In the genomic region with DNA sequence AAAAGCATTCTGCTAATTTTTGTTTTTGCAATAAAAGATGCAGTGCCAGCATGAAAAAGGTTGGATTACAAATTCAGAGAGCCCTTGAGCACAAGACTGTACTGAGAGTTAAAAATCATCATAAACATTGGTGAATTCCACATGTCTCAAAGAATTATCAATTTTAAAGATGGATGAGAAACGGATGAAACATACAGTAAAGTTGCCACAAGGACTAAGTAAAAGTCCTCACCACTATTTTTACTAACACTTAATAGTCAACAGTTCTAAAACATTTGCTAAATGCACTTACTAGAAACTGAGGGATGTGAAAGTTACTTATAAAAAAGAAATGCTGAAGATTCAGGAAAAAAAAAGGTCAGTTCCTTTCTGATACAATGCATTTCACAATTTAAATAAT, we compare ENCODE assay signal across 25 cellular contexts. TPM values are rescaled to one million over a fixed set of nuclear protein-coding genes. Genes with fewer than 3 reads are reported as not detected.
DNase-seq lines count a peak whose midpoint lies in the region; ATAC-seq and TF ChIP-seq lines count a peak whose summit lies in the region.
"Had no signal": no experiment of that assay in that cellular context is flagged by ENCODE, and none has a peak within 500 bp of the region (broad histone marks: within the 10 kb centered on the region; RNA-seq: fewer than 3 reads in every experiment).

No MANE protein-coding gene starts in this region.

- H3K4me3 ChIP-seq in DND-41 (ENCODE audit: low read depth in 1 of 2, low read length in 2 of 2) (no peak overlapping the region), PC-3 (ENCODE audit: low read length) (no peak overlapping the region), osteoblast (ENCODE audit: insufficient read depth, low read length) (no peak overlapping the region), foreskin fibroblast (ENCODE audit: low read depth in 1 of 2, low read length in 2 of 2) (no peak overlapping the region)
- H3K4me3 ChIP-seq: Peyer's patch had no signal

- peaks cover 13% of the 10 kb centered on the region for H3K9me3 ChIP-seq in DND-41 (ENCODE audit: insufficient read depth, low read length, severe bottlenecking)
- peaks cover 20% of the 10 kb centered on the region for H3K9me3 ChIP-seq in PC-3 (ENCODE audit: low read length)
- peaks cover 3% of the 10 kb centered on the region for H3K9me3 ChIP-seq in osteoblast (ENCODE audit: low read depth, low read length)

- H3K4me1 Mint-ChIP-seq in HFFc6 (ENCODE audit: low read depth): peaks cover 23% of the 10 kb centered on the region

- H3K27ac ChIP-seq in DND-41 (ENCODE audit: low read length) (no peak overlapping the region), PC-3 (ENCODE audit: low read length) (no peak overlapping the region), osteoblast (ENCODE audit: low read depth, low read length) (no peak overlapping the region)
- H3K27ac ChIP-seq: Peyer's patch had no signal

- H3K4me3 Mint-ChIP-seq in HFFc6: peak overlapping the region; percentile 69; the same call in 1 of the 2 replicates
- H3K4me3 Mint-ChIP-seq: CD14-positive monocyte; CD8-positive, alpha-beta memory T cell had no signal

- H3K9ac ChIP-seq in DND-41 (ENCODE audit: low read depth, low read length) (no peak overlapping the region), PC-3 (ENCODE audit: low read length) (no peak overlapping the region)

- no TSS peak for BruUV-seq in PC-3 (replicated peaks; lab: Mats Ljungman, UMichigan)

- H3K27me3 ChIP-seq in DND-41 (ENCODE audit: insufficient read depth, low read length, poor library complexity) (peaks cover 4% of the 10 kb centered on the region), PC-3 (ENCODE audit: low read length) (no peaks in the 10 kb centered on the region), osteoblast (ENCODE audit: insufficient read depth, low read length) (peaks cover 8% of the 10 kb centered on the region)
- H3K27me3 ChIP-seq: BE2C, Peyer's patch had no signal

- POLR2A ChIA-PET in PC-3 (lab: Charles Lee; ENCODE audit: unreplicated experiment): no interaction called here

- no peaks in the 10 kb centered on the region for H3K9me2 ChIP-seq in PC-3 (replicated peaks; ENCODE audit: low read length)

- no peaks in the 10 kb centered on the region for H3K36me3 ChIP-seq in DND-41 (ENCODE audit: insufficient read depth, low read length)
- H3K36me3 ChIP-seq in PC-3 (ENCODE audit: low read depth, low read length): peaks cover 4% of the 10 kb centered on the region; the same call in 1 of the 2 replicates
- H3K36me3 ChIP-seq in osteoblast (ENCODE audit: insufficient read depth, low read length): no peaks in the 10 kb centered on the region
- H3K36me3 ChIP-seq: BE2C, Peyer's patch had no signal

- no peaks in the 10 kb centered on the region; the same call in 1 of the 2 replicates for H3K27me3 Mint-ChIP-seq in HFFc6 (ENCODE audit: insufficient read depth)

- TF ChIP-seq CTCF in DND-41 (IDR thresholded peaks at IDR 0.05; ENCODE audit: borderline replicate concordance, extremely low read depth, low read length, poor library complexity, severe bottlenecking): no peak
- TF ChIP-seq CTCF in HFFc6 (IDR thresholded peaks at IDR 0.05): no peak
- no peak for TF ChIP-seq CTCF in PC-3 (conservative IDR thresholded peaks at IDR 0.05; ENCODE audit: low read depth, low read length)
- no peak for TF ChIP-seq CTCF in osteoblast (IDR thresholded peaks at IDR 0.05; ENCODE audit: extremely low read depth, low read depth, low read length)
- TF ChIP-seq CTCF in foreskin fibroblast (IDR thresholded peaks at IDR 0.05; ENCODE audit: low read depth, low read length): no peak

- intact Hi-C loops in PC-3 (cut with micrococcal nuclease): no loop called here

- H2AFZ ChIP-seq in DND-41 (ENCODE audit: low read depth, low read length) (no peak overlapping the region), PC-3 (ENCODE audit: low read length) (no peak overlapping the region), osteoblast (ENCODE audit: low read length) (no peak overlapping the region)

- peaks cover 34% of the 10 kb centered on the region for H3K9me3 Mint-ChIP-seq in HFFc6

- ATAC-seq in DND-41 (ENCODE audit: insufficient read depth, low read depth) (no peak), PC-3 (no peak), HG03139 (IDR thresholded peaks at IDR 0.05; ENCODE audit: unreplicated experiment) (no peak)
- ATAC-seq: HepG2 had no signal

- H3K4me1 ChIP-seq in DND-41 (ENCODE audit: insufficient read depth, low read length): peaks cover 14% of the 10 kb centered on the region
- peaks cover 12% of the 10 kb centered on the region for H3K4me1 ChIP-seq in PC-3 (ENCODE audit: insufficient read depth, low read length)
- peaks cover 12% of the 10 kb centered on the region for H3K4me1 ChIP-seq in osteoblast (ENCODE audit: insufficient read depth, low read length)
- H3K4me1 ChIP-seq: Peyer's patch had no signal

- no peak overlapping the region for H3K27ac Mint-ChIP-seq in HFFc6
- H3K27ac Mint-ChIP-seq: CD14-positive monocyte; CD8-positive, alpha-beta memory T cell had no signal

- no peaks in the 10 kb centered on the region for H3F3A ChIP-seq in PC-3 (ENCODE audit: low read length, unreplicated experiment)

- peaks cover 34% of the 10 kb centered on the region for H3K36me3 Mint-ChIP-seq in HFFc6 (ENCODE audit: low read depth)
- H3K36me3 Mint-ChIP-seq: CD14-positive monocyte; CD8-positive, alpha-beta memory T cell had no signal

- DNase-seq in DND-41 (no peak), HFFc6 (no peak), PC-3 (no peak), osteoblast (ENCODE audit: insufficient read length, low spot score, missing footprints) (peak; percentile 22), anterior cingulate cortex (lab: John Stamatoyannopoulos, UW) (no peak), foreskin fibroblast (no peak), NCI-H1092 (lab: John Stamatoyannopoulos, UW) (no peak)
- DNase-seq: ACHN; BE2C; CD8-positive, alpha-beta memory T cell; DMS79 treated with DMSO at 0.1 percent for 48 hours; Kasumi-1; NCI-H2029; NCI-H446; NCI-H524 treated with DMSO at 0.1 percent for 48 hours; Peyer's patch; SHP77 treated with DMSO at 0.1 percent for 48 hours; SW 1271 had no signal

- no peaks in the 10 kb centered on the region for H4K20me1 ChIP-seq in DND-41 (ENCODE audit: insufficient read depth, low read length)
- H4K20me1 ChIP-seq in PC-3 (ENCODE audit: low read length): no peaks in the 10 kb centered on the region
- H4K20me1 ChIP-seq in osteoblast (ENCODE audit: insufficient read depth, low read length): no peaks in the 10 kb centered on the region

- H3K4me2 ChIP-seq in DND-41 (ENCODE audit: insufficient read depth, low read length) (peak overlapping the region; percentile 20; the same call in 1 of the 2 replicates), PC-3 (ENCODE audit: low read length) (peak overlapping the region; percentile 3; the same call in 1 of the 2 replicates), osteoblast (ENCODE audit: insufficient read depth, low read length) (peak overlapping the region; percentile 54)

- H3K79me2 ChIP-seq in DND-41 (ENCODE audit: insufficient read depth, low read length): no peaks in the 10 kb centered on the region
- no peaks in the 10 kb centered on the region for H3K79me2 ChIP-seq in PC-3 (ENCODE audit: low read length)
- H3K79me2 ChIP-seq in osteoblast (ENCODE audit: insufficient read depth, low read length): no peaks in the 10 kb centered on the region

- CTCF ChIA-PET in PC-3 (lab: Charles Lee): no interaction called here

RNA-seq across cellular contexts. Expression of a gene that starts 25.8 kb away (rescaled TPM):
- total RNA-seq in HFFc6 (2021; fragmentation: NEBNext Ultra II Directional; extraction: Animal tissue kit (Norgen Biotek cat#: 25700)): not detected
- not detected in 2 replicates for total RNA-seq in PC-3 (2014; rRNA removed)
- under 0.01 TPM in 1 of 2 replicates, not detected in the other for total RNA-seq in osteoblast
- total RNA-seq: CD8-positive, alpha-beta memory T cell; H1; HepG2; HT1080; MCF 10A; OCI-LY7; Peyer's patch had no signal

Comparison
In these comparisons a context has a peak if more than half of its experiments do, and no peak if none do; other contexts are left out.
1. H3K4me2 ChIP-seq: peak in every context shown above with its lines; median percentile 54 in osteoblast; 20 in DND-41; 3 in PC-3.